ENCODE assay signal across 8 cellular contexts in genomic region chr10:11782793-11783557, GRCh38. TPM values are rescaled to one million over a fixed set of nuclear protein-coding genes. Genes with fewer than 3 reads are reported as not detected.
DNase-seq lines count a peak whose midpoint lies in the region; ATAC-seq and TF ChIP-seq lines count a peak whose summit lies in the region.

No MANE protein-coding gene starts in this region.

- POLR2A ChIA-PET in A673 (lab: Charles Lee; ENCODE audit: low non-redundant PET): interaction anchor here (0.6 to 0.7 kb wide), 2 partner anchors 78 to 156 kb away, joined by 4 read pairs; no protein-coding TSS in a partner anchor

- no peak overlapping the region for H3K4me3 ChIP-seq in A673 (ENCODE audit: low read depth, low read length, poor library complexity, severe bottlenecking)
- no peak overlapping the region for H3K4me3 ChIP-seq in mucosa of descending colon

- intact Hi-C loops in A673 (cut with micrococcal nuclease; ENCODE audit: unreplicated experiment): loop anchor here (1.0 kb wide), 1 partner anchor 203 kb away; no protein-coding TSS in a partner anchor
- intact Hi-C loops in mucosa of descending colon (cut with DNase I, micrococcal nuclease): no loop called here

- no peaks in the 10 kb centered on the region for H3K9me3 Mint-ChIP-seq in effector memory CD8-positive, alpha-beta T cell

- no TSS peak for BruUV-seq in A673 (replicated peaks; lab: Mats Ljungman, UMichigan)

- H3K27ac Mint-ChIP-seq in effector memory CD8-positive, alpha-beta T cell: no peak overlapping the region

- H3K36me3 ChIP-seq in A673 (ENCODE audit: insufficient read depth, low read length, poor library complexity, severe bottlenecking) (no peaks in the 10 kb centered on the region), mucosa of descending colon (ENCODE audit: low read depth) (no peaks in the 10 kb centered on the region)

- peak; percentile 87 for DNase-seq in A673 (ENCODE audit: low spot score)
- peak; percentile 13 for DNase-seq in GF-D8 (lab: John Stamatoyannopoulos, UW)
- DNase-seq in OCI-M2 (lab: John Stamatoyannopoulos, UW; ENCODE audit: unreplicated experiment): peak; percentile 69
- peak; percentile 15 to 22 (median 21) for DNase-seq in effector memory CD8-positive, alpha-beta T cell
- DNase-seq in mucosa of descending colon: peak in 1 of 3 donors; percentile 60
- no peak for DNase-seq in NK-92 (lab: John Stamatoyannopoulos, UW; ENCODE audit: unreplicated experiment)

- no peak overlapping the region for H3K27ac ChIP-seq in A673 (ENCODE audit: low read depth, low read length, poor library complexity, severe bottlenecking)

- H3K36me3 Mint-ChIP-seq in effector memory CD8-positive, alpha-beta T cell (ENCODE audit: insufficient read depth): no peaks in the 10 kb centered on the region

- H3K4me3 Mint-ChIP-seq in effector memory CD8-positive, alpha-beta T cell: no peak overlapping the region

- TF ChIP-seq CTCF in A673 (conservative IDR thresholded peaks at IDR 0.05; ENCODE audit: low read depth, low read length): peak; percentile 84
- peak; percentile 50 for TF ChIP-seq CTCF in mucosa of descending colon (IDR thresholded peaks at IDR 0.05)

- H3K27me3 ChIP-seq in A673 (replicated peaks; ENCODE audit: insufficient read depth, low read depth, low read length, poor library complexity): no peaks in the 10 kb centered on the region

- CTCF ChIA-PET in A673 (lab: Charles Lee): interaction anchor here (0.7 to 2.8 kb wide), 8 partner anchors 10 to 203 kb away, joined by 3 to 37 read pairs (median 4); no protein-coding TSS in a partner anchor

- H3K4me1 ChIP-seq in A673 (ENCODE audit: insufficient read depth, low read length, poor library complexity, severe bottlenecking) (no peaks in the 10 kb centered on the region), mucosa of descending colon (ENCODE audit: low read depth) (no peaks in the 10 kb centered on the region)

- peaks cover 36 to 42% of the 10 kb centered on the region in 2 donors for H3K27me3 Mint-ChIP-seq in effector memory CD8-positive, alpha-beta T cell

- peaks cover 0 to 5% of the 10 kb centered on the region in 2 donors for H3K4me1 Mint-ChIP-seq in effector memory CD8-positive, alpha-beta T cell (ENCODE audit: low read depth in 2 of 2)

- ATAC-seq in HG03354 (IDR thresholded peaks at IDR 0.05; ENCODE audit: poor library complexity, severe bottlenecking, unreplicated experiment) (peak; percentile 74), mucosa of descending colon (peak; percentile 61), HG03196 (IDR thresholded peaks at IDR 0.05; ENCODE audit: unreplicated experiment) (no peak)
- no peak for ATAC-seq in effector memory CD8-positive, alpha-beta T cell (replicated peaks)

- H3K9me3 ChIP-seq in A673 (ENCODE audit: low read depth, low read length, poor library complexity, severe bottlenecking) (no peaks in the 10 kb centered on the region), mucosa of descending colon (no peaks in the 10 kb centered on the region)

RNA-seq across cellular contexts. Expression of gene PROSER2, which starts 40.2 kb away (rescaled TPM):
- total RNA-seq in A673 (2021): 37.1 and 40.4 TPM in 2 replicates
- 10 to 100 TPM in 1 of 3 donors, 1 to 10 TPM in 2; 3.9 to 10.4 (median 6.2) TPM for total RNA-seq in mucosa of descending colon

RNA-seq across cellular contexts. Expression of gene ECHDC3, which starts 40.8 kb away (rescaled TPM):
- total RNA-seq in A673 (2021) (8.9 and 13.9 TPM in 2 replicates), mucosa of descending colon (1 to 10 TPM in 2 of 3 donors, under 1 TPM in 1; 0.43 to 9.4 (median 1.3) TPM)

Comparison
In these comparisons a context has a peak if more than half of its experiments do, and no peak if none do; other contexts are left out.
1. ATAC-seq: peak in HG03354 (single experiment) and mucosa of descending colon (single experiment); none in effector memory CD8-positive, alpha-beta T cell (single experiment) and HG03196 (single experiment).